Comparison of ENCODE assay signal across 25 cellular contexts in the genomic region with DNA sequence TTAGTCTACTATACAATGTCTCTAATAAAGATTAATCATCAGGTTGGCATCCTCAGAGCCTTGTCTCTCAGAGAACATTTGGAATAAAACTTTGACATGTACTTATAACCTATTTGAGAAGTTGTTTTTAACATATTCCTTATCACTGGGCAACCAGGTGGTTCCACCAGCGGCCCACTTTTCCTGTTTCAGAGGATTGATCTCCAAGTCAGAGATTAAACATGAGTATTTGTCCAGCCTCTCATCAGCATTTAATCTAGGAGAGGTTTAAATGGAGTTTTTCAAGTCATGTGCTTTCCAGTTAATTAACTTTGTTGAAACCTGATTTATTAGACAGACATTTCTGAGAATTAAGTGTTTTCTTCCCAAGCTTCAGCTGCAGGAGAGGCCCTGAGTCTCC.
"Had no signal": no experiment of that assay in that cellular context is flagged by ENCODE, and none has a peak within 500 bp of the region (broad histone marks: within the 10 kb centered on the region; RNA-seq: fewer than 3 reads in every experiment).

No MANE protein-coding gene starts in this region.

- H3K27me3 ChIP-seq: neutrophil, right lobe of liver, sigmoid colon, stomach, thyroid gland, tibial nerve, upper lobe of left lung, vagina had no signal

- DNase-seq: nephron progenitor cell; posterior cingulate gyrus; psoas muscle; right cardiac atrium; right lobe of liver; sigmoid colon; small intestine; stimulated activated CD4-positive, alpha-beta T cell treated with anti-CD3 and anti-CD28 coated beads, Interleukin-15, amount 100 ng/mL, for 24 hours; stimulated activated CD4-positive, alpha-beta T cell treated with anti-CD3 and anti-CD28 coated beads, Interleukin-2, amount 100 ng/mL, for 24 hours; stimulated activated CD4-positive, alpha-beta T cell treated with anti-CD3 and anti-CD28 coated beads, Interleukin-2, amount 100 ng/mL, for 48 hours; stimulated activated CD4-positive, alpha-beta T cell treated with anti-CD3 and anti-CD28 coated beads, Interleukin-4, amount 100 ng/mL, for 24 hours; stimulated activated naive B cell treated with anti-CD40 and anti-IgM and Interleukin-4, amounts not matched to agents 10 μg/mL and 1 μg/mL and 100 μg/mL, for 72 hours; stimulated activated naive CD4-positive, alpha-beta T cell treated with Interleukin-2 at 50 U/mL for 16 hours; stomach; thyroid gland; trophoblast cell; upper lobe of left lung had no signal

- FAIRE-seq: small intestine, urothelium cell line had no signal

- ATAC-seq: natural killer cell treated with Interleukin-12 subunit alpha and Interleukin-12 subunit beta and Interleukin-15 and Interleukin-18, amount 100 ng/mL, for 72 hours; psoas muscle; right cardiac atrium; right lobe of liver; stimulated activated effector memory CD8-positive, alpha-beta T cell treated with anti-CD3 and anti-CD28 coated beads, Interleukin-12 subunit alpha, Interleukin-12 subunit beta, amount 100 ng/mL, for 72 hours; stimulated activated naive B cell treated with anti-CD40 and anti-IgM and Interleukin-4, amounts not matched to agents 10 μg/mL and 1 μg/mL and 100 μg/mL, for 72 hours had no signal

- H3K4me3 ChIP-seq: psoas muscle, right lobe of liver, sigmoid colon, stomach, thoracic aorta, thyroid gland, tibial nerve, upper lobe of left lung, vagina had no signal

- H3K4me1 ChIP-seq: parathyroid adenoma, psoas muscle, right lobe of liver, sigmoid colon, stomach, thyroid gland, tibial nerve, upper lobe of left lung, vagina had no signal

- H3K9me3 ChIP-seq: neutrophil, psoas muscle, right lobe of liver, sigmoid colon, stomach, thoracic aorta, thyroid gland, tibial nerve, upper lobe of left lung, vagina had no signal

- H3K36me3 ChIP-seq: neutrophil, right lobe of liver, sigmoid colon, stomach, thoracic aorta, thyroid gland, tibial nerve, upper lobe of left lung, vagina had no signal

- H3K27ac ChIP-seq: neutrophil, parathyroid adenoma, psoas muscle, right lobe of liver, sigmoid colon, stomach, thoracic aorta, thyroid gland, tibial nerve, upper lobe of left lung, vagina had no signal
